18 cellular contexts compared by ENCODE assay signal in genomic region chr2:43623052-43623451, GRCh38. TPM values are rescaled to one million over a fixed set of nuclear protein-coding genes. Genes with fewer than 3 reads are reported as not detected.
A peak's percentile ranks its signal among the peaks of the same experiment; 100 is the strongest.
DNase-seq lines count a peak whose midpoint lies in the region; ATAC-seq and TF ChIP-seq lines count a peak whose summit lies in the region.
"Had no signal": no experiment of that assay in that cellular context is flagged by ENCODE, and none has a peak within 500 bp of the region (broad histone marks: within the 10 kb centered on the region; RNA-seq: fewer than 3 reads in every experiment).

No MANE protein-coding gene starts in this region.

- H3K4me1 ChIP-seq in IMR-90 (ENCODE audit: control insufficient read depth, insufficient read depth, low read length) (no peaks in the 10 kb centered on the region), SJCRH30 (peaks cover 8% of the 10 kb centered on the region; the same call in 1 of the 2 replicates), rectal smooth muscle tissue (ENCODE audit: control insufficient read depth, insufficient read depth, low read length) (peaks cover 2% of the 10 kb centered on the region), Peyer's patch (no peaks in the 10 kb centered on the region)
- H3K4me1 ChIP-seq: BLaER1 had no signal

- no peak overlapping the region for H2BK15ac ChIP-seq in IMR-90 (ENCODE audit: low read depth, low read length)

- DNase-seq in IMR-90 (no peak), SJCRH30 (peak; percentile 49 to 77), left cardiac atrium (peak; percentile 45), Peyer's patch (no peak), pons (ENCODE audit: low spot score) (no peak), epidermal melanocyte (ENCODE audit: insufficient read length, low spot score) (no peak)
- DNase-seq: activated naive CD4-positive, alpha-beta T cell; dorsolateral prefrontal cortex; NCI-H2171 treated with DMSO at 0.1 percent for 48 hours; PC-3; stimulated activated naive CD8-positive, alpha-beta T cell treated with anti-CD3 and anti-CD28 coated beads, Interleukin-15, amount 100 ng/mL, for 72 hours; WERI-Rb-1 had no signal

- 0% methylated on average over 1 of the region's 4 CpGs; no CpG with 5 or more reads in 1 of the 2 experiments for WGBS in IMR-90 (ENCODE audit: extremely low coverage in 2 of 2, insufficient read length in 1 of 2), 2 experiments

- no peak overlapping the region for H3K18ac ChIP-seq in IMR-90 (ENCODE audit: low read depth, low read length)

- no peak overlapping the region for H2AK9ac ChIP-seq in IMR-90 (replicated peaks; ENCODE audit: low read depth, low read length, poor library complexity)

- no peak overlapping the region for H3K23ac ChIP-seq in IMR-90 (ENCODE audit: low read depth, low read length)

- no peak overlapping the region for H4K8ac ChIP-seq in IMR-90 (ENCODE audit: low read depth in 2 of 2, low read length in 2 of 2)

- H3K36me3 ChIP-seq in IMR-90 (ENCODE audit: control insufficient read depth, insufficient read depth, low read length) (no peaks in the 10 kb centered on the region), SJCRH30 (no peaks in the 10 kb centered on the region), rectal smooth muscle tissue (ENCODE audit: control insufficient read depth, insufficient read depth, low read length) (no peaks in the 10 kb centered on the region), Peyer's patch (no peaks in the 10 kb centered on the region)
- H3K36me3 ChIP-seq: BLaER1, WERI-Rb-1 had no signal

- no peak overlapping the region for H3K14ac ChIP-seq in IMR-90 (replicated peaks; ENCODE audit: low read depth, low read length)

- no peak overlapping the region for H2AK5ac ChIP-seq in IMR-90 (ENCODE audit: low read depth, low read length)

- ATAC-seq in IMR-90 (ENCODE audit: low read depth) (peak; percentile 54), left cardiac atrium (peak in 1 of 2 donors; percentile 58), HG02840 (IDR thresholded peaks at IDR 0.05; ENCODE audit: low FRiP score, unreplicated experiment) (no peak)
- ATAC-seq: PC-3; stimulated activated naive CD8-positive, alpha-beta T cell treated with anti-CD3 and anti-CD28 coated beads, Interleukin-15, amount 100 ng/mL, for 72 hours had no signal

- no peak overlapping the region for H2BK20ac ChIP-seq in IMR-90 (ENCODE audit: low read depth, low read length)

- no peak overlapping the region for H3K4ac ChIP-seq in IMR-90 (ENCODE audit: low read depth, low read length)

- no peaks in the 10 kb centered on the region for H4K20me1 ChIP-seq in IMR-90 (ENCODE audit: insufficient read depth, low read length)
- H4K20me1 ChIP-seq: BLaER1 had no signal

- dilution Hi-C loops in IMR-90 (cut with HindIII; ENCODE audit: low sequenced_read_pairs, unreplicated experiment): no loop called here

- no peaks in the 10 kb centered on the region for H3K9me3 ChIP-seq in IMR-90 (ENCODE audit: control insufficient read depth, insufficient read depth, low read length)
- no peaks in the 10 kb centered on the region for H3K9me3 ChIP-seq in SJCRH30 (replicated peaks)
- H3K9me3 ChIP-seq in Peyer's patch: no peaks in the 10 kb centered on the region
- H3K9me3 ChIP-seq: BLaER1 had no signal

- H2BK120ac ChIP-seq in IMR-90 (ENCODE audit: low read depth, low read length): no peak overlapping the region

- H4K5ac ChIP-seq in IMR-90 (ENCODE audit: low read depth, low read length): no peak overlapping the region

- CTCF ChIA-PET in IMR-90 (lab: Yijun Ruan, JAX): no interaction called here

- no peak overlapping the region; the same call in 1 of the 2 replicates for H3K4me2 ChIP-seq in IMR-90 (ENCODE audit: low read depth, low read length)
- H3K4me2 ChIP-seq: BLaER1, smooth muscle cell had no signal

- H3K56ac ChIP-seq in IMR-90 (ENCODE audit: extremely low read depth, insufficient read depth, low read length): no peak overlapping the region

- in situ Hi-C loops in IMR-90 (cut with MboI; ENCODE audit: low sequenced_read_pairs): no loop called here

- H3K9me1 ChIP-seq in IMR-90 (ENCODE audit: insufficient read depth, low read length): no peaks in the 10 kb centered on the region

- H4K91ac ChIP-seq in IMR-90 (ENCODE audit: insufficient read depth, low read depth, low read length): no peak overlapping the region

- H3K9ac ChIP-seq in IMR-90 (ENCODE audit: low read depth, low read length): no peak overlapping the region
- no peak overlapping the region for H3K9ac ChIP-seq in rectal smooth muscle tissue (ENCODE audit: low read length)
- H3K9ac ChIP-seq: BLaER1 had no signal

- BruUV-seq in IMR-90 (replicated peaks; lab: Mats Ljungman, UMichigan): no TSS peak

- H3K79me1 ChIP-seq in IMR-90 (ENCODE audit: low read depth in 1 of 2, low read length in 2 of 2): no peaks in the 10 kb centered on the region

- H2AFZ ChIP-seq in IMR-90 (replicated peaks; ENCODE audit: low read length, poor library complexity): no peak overlapping the region

- no peak for TF ChIP-seq POLR2A in IMR-90 (IDR thresholded peaks at IDR 0.05; ENCODE audit: low read depth, low read length)
- no peak for TF ChIP-seq POLR2A in Peyer's patch (IDR thresholded peaks at IDR 0.05)

- no peak overlapping the region for H3K27ac ChIP-seq in IMR-90 (ENCODE audit: insufficient read depth, low read length)
- no peak overlapping the region for H3K27ac ChIP-seq in SJCRH30
- H3K27ac ChIP-seq in rectal smooth muscle tissue (ENCODE audit: low read depth, low read length): peak overlapping the region; percentile 48
- H3K27ac ChIP-seq in Peyer's patch: peak overlapping the region in 2 of 4 donors; percentile 11 to 23
- H3K27ac ChIP-seq: BLaER1, dorsolateral prefrontal cortex, WERI-Rb-1 had no signal

- POLR2A ChIA-PET in IMR-90 (lab: Charles Lee; ENCODE audit: unreplicated experiment): no interaction called here

- H3K4me3 ChIP-seq in IMR-90 (ENCODE audit: insufficient read depth, low read depth, low read length) (no peak overlapping the region), SJCRH30 (no peak overlapping the region), rectal smooth muscle tissue (ENCODE audit: low read length) (no peak overlapping the region), Peyer's patch (no peak overlapping the region)
- H3K4me3 ChIP-seq: BLaER1, dorsolateral prefrontal cortex, smooth muscle cell had no signal

- H3K27me3 ChIP-seq in IMR-90 (ENCODE audit: control insufficient read depth, insufficient read depth, low read length) (peaks cover 10% of the 10 kb centered on the region), SJCRH30 (no peaks in the 10 kb centered on the region), rectal smooth muscle tissue (ENCODE audit: control insufficient read depth, insufficient read depth, low read length) (no peaks in the 10 kb centered on the region), Peyer's patch (no peaks in the 10 kb centered on the region)
- H3K27me3 ChIP-seq: BLaER1 had no signal

- no peak overlapping the region for H2BK5ac ChIP-seq in IMR-90 (ENCODE audit: low read depth, low read length, poor library complexity, severe bottlenecking)

- intact Hi-C loops in IMR-90 (cut with micrococcal nuclease): loop anchor here (10.0 kb wide), 1 partner anchor 982 kb away; no protein-coding TSS in a partner anchor
- intact Hi-C loops in left cardiac atrium (cut with DNase I): no loop called here

- TF ChIP-seq CTCF in IMR-90 (conservative IDR thresholded peaks at IDR 0.05; ENCODE audit: low read depth, low read length): no peak
- no peak for TF ChIP-seq CTCF in Peyer's patch (IDR thresholded peaks at IDR 0.05)

- TF ChIP-seq RAD21 in IMR-90 (IDR thresholded peaks at IDR 0.05; ENCODE audit: low read length): no peak

TF ChIP-seq in IMR-90, 13 proteins besides CTCF, POLR2A, EP300 and RAD21:
- no peak for TF ChIP-seq BHLHE40 (IDR thresholded peaks at IDR 0.05; ENCODE audit: low read depth, low read length)
- no peak for TF ChIP-seq MAFK (IDR thresholded peaks at IDR 0.05; ENCODE audit: low read depth, low read length)
- TF ChIP-seq RFX5 (IDR thresholded peaks at IDR 0.05; ENCODE audit: low read depth, low read length): no peak

RNA-seq across cellular contexts. Expression of gene PLEKHH2, which starts 14.0 kb away (rescaled TPM):
- total RNA-seq in IMR-90 (2012; rRNA removed) (1.7 and 2.0 TPM in 2 replicates), left cardiac atrium (1 to 10 TPM; 3.1 to 5.8 TPM), Peyer's patch (100 to 1,000 TPM in 1 of 4 donors, 10 to 100 TPM in 2, 1 to 10 TPM in 1; 3.3 to 158 (median 22.6) TPM)
- polyA plus RNA-seq in IMR-90 (2012; rRNA removed): 2.6 and 3.3 TPM in 2 replicates
- 0.26 and 0.27 TPM in 2 replicates for polyA plus RNA-seq in IMR-90 (2012; cell fraction: cytosol; rRNA removed)
- polyA plus RNA-seq in IMR-90 (2012; cell fraction: nucleus; rRNA removed; ENCODE audit: low replicate concordance): 3.3 and 38.6 TPM in 2 replicates
- total RNA-seq in SJCRH30 (2014; rRNA removed; shearing (Covaris generic)): 5.4 and 7.1 TPM in 2 replicates
- total RNA-seq: lung microvascular endothelial cell had no signal

RNA-seq across cellular contexts. Expression of gene THADA, which starts 27.2 kb away (rescaled TPM):
- 21.3 and 22.8 TPM in 2 replicates for total RNA-seq in IMR-90 (2012; rRNA removed)
- polyA plus RNA-seq in IMR-90 (2012; rRNA removed): 10.5 and 13.5 TPM in 2 replicates
- 4.3 and 6.3 TPM in 2 replicates for polyA plus RNA-seq in IMR-90 (2012; cell fraction: cytosol; rRNA removed)
- polyA plus RNA-seq in IMR-90 (2012; cell fraction: nucleus; rRNA removed; ENCODE audit: low replicate concordance): 9.6 and 26.5 TPM in 2 replicates
- total RNA-seq in SJCRH30 (2014; rRNA removed; shearing (Covaris generic)): 32.5 and 35.7 TPM in 2 replicates
- total RNA-seq in left cardiac atrium: 10 to 100 TPM; 19.2 to 21.5 TPM
- 10 to 100 TPM; 19.3 to 76.7 (median 26.3) TPM for total RNA-seq in Peyer's patch

RNA-seq across cellular contexts. Expression of gene C1GALT1C1L, which starts 53.2 kb away (rescaled TPM):
- 0.28 and 0.36 TPM in 2 replicates for total RNA-seq in IMR-90 (2012; rRNA removed)
- polyA plus RNA-seq in IMR-90 (2012; rRNA removed): 0.53 and 0.63 TPM in 2 replicates
- polyA plus RNA-seq in IMR-90 (2012; cell fraction: cytosol; rRNA removed): 0.05 and 0.18 TPM in 2 replicates
- 0.37 TPM in 1 of 2 replicates, not detected in the other for polyA plus RNA-seq in IMR-90 (2012; cell fraction: nucleus; rRNA removed; ENCODE audit: low replicate concordance)
- total RNA-seq in SJCRH30 (2014; rRNA removed; shearing (Covaris generic)): 3.7 TPM in 2 replicates
- total RNA-seq in left cardiac atrium: 1 to 10 TPM; 2.7 to 2.8 TPM
- not detected for total RNA-seq in Peyer's patch
- total RNA-seq: astrocyte, lung microvascular endothelial cell, PC-3, smooth muscle cell had no signal

Comparison
In these comparisons a context has a peak if more than half of its experiments do, and no peak if none do; other contexts are left out.
1. DNase-seq: peak in SJCRH30 (2 of 2) and left cardiac atrium (single experiment); none in IMR-90 (single experiment), Peyer's patch (0 of 3), pons (single experiment) and epidermal melanocyte (single experiment).